In genomic region chr11:79314906-79315689, GRCh38 we compare ENCODE assay signal across 1 cellular context.
TF ChIP-seq lines count a peak whose summit lies in the region.

No MANE protein-coding gene starts in this region.

TF ChIP-seq in K562, 482 proteins besides CTCF, POLR2A, EP300 and RAD21 (continued from another document):
- TF ChIP-seq REST (CRISPR knock-in tag; IDR thresholded peaks at IDR 0.05; ENCODE audit: low read depth) (peak; percentile 97), NFE2 (IDR thresholded peaks at IDR 0.05; ENCODE audit: low read depth) (peak; percentile 66), ZNF274 (IDR thresholded peaks at IDR 0.05; ENCODE audit: borderline replicate concordance, low read depth, low read length) (no peak), ZNF24 (IDR thresholded peaks at IDR 0.05) (no peak), ZNF174 (CRISPR knock-in tag; IDR thresholded peaks at IDR 0.05) (no peak)
